ENCODE assay signal across 8 cellular contexts in genomic region chr10:96586419-96587254, GRCh38. TPM values are rescaled to one million over a fixed set of nuclear protein-coding genes. Genes with fewer than 3 reads are reported as not detected.
DNase-seq lines count a peak whose midpoint lies in the region; ATAC-seq and TF ChIP-seq lines count a peak whose summit lies in the region.

TSS of gene TM9SF3 (minus strand) at chr10:96587012. CDS start at chr10:96586835, 177 bp downstream.

- peaks cover 58% of the 10 kb centered on the region for H3K79me2 ChIP-seq in neural progenitor cell (ENCODE audit: low read depth)

- TF ChIP-seq CTCF in foreskin keratinocyte (conservative IDR thresholded peaks at IDR 0.05) (peak; percentile 12), neural progenitor cell (IDR thresholded peaks at IDR 0.05) (no peak)

- ATAC-seq in GM21528 (IDR thresholded peaks at IDR 0.05; ENCODE audit: low FRiP score, unreplicated experiment) (peak; percentile 67), foreskin keratinocyte (peak; percentile 84)

- H3K4me3 ChIP-seq in neural progenitor cell, result peak within 1 kb of the TSS; percentile 81

- peak within 1 kb of the TSS; percentile 99 for H3K27ac Mint-ChIP-seq in neural progenitor cell

- H4K20me1 ChIP-seq in neural progenitor cell (ENCODE audit: low read depth), result peaks cover 46% of the 10 kb centered on the region

- TF ChIP-seq RAD21 in Ishikawa (IDR thresholded peaks at IDR 0.05; ENCODE audit: low read depth), result no peak

- peak; percentile 96 for DNase-seq in DMS53 (lab: John Stamatoyannopoulos, UW)
- peak; percentile 71 to 90 for DNase-seq in SHP77 (lab: John Stamatoyannopoulos, UW)
- peak; percentile 94 for DNase-seq in activated gamma-delta T cell (lab: John Stamatoyannopoulos, UW)
- DNase-seq in foreskin keratinocyte, result peak in 1 of 2 donors; percentile 59
- DNase-seq in neural progenitor cell (ENCODE audit: low spot score), result peak; percentile 96
- DNase-seq in stromal cell of bone marrow (ENCODE audit: low read depth), result peak; percentile 80

- H3K27me3 ChIP-seq in foreskin keratinocyte (no peaks in the 10 kb centered on the region), neural progenitor cell (no peaks in the 10 kb centered on the region)

- peak within 1 kb of the TSS; percentile 93 for H3K4me3 Mint-ChIP-seq in neural progenitor cell

- no peaks in the 10 kb centered on the region for H3K9me3 ChIP-seq in neural progenitor cell (ENCODE audit: low read depth)

- H3K9ac ChIP-seq in neural progenitor cell, result peak within 1 kb of the TSS; percentile 95

- H3K27me3 Mint-ChIP-seq in neural progenitor cell (ENCODE audit: insufficient read depth, low read depth), result no peaks in the 10 kb centered on the region

- TF ChIP-seq EP300 in Ishikawa (IDR thresholded peaks at IDR 0.05; ENCODE audit: borderline replicate concordance), result no peak; the same call in 1 of the 2 replicates

- peaks cover 19% of the 10 kb centered on the region for H3K4me1 Mint-ChIP-seq in neural progenitor cell

- peaks cover 16% of the 10 kb centered on the region for H3F3A ChIP-seq in neural progenitor cell (ENCODE audit: low read depth)

- H3K4me2 ChIP-seq in neural progenitor cell, result peak within 1 kb of the TSS; percentile 96

- H3K36me3 Mint-ChIP-seq in neural progenitor cell, result no peaks in the 10 kb centered on the region

- peak within 1 kb of the TSS; percentile 77 for H2AFZ ChIP-seq in neural progenitor cell (replicated peaks)

- no peaks in the 10 kb centered on the region for H3K9me3 Mint-ChIP-seq in neural progenitor cell

- H3K4me1 ChIP-seq in foreskin keratinocyte (peaks cover 19% of the 10 kb centered on the region), neural progenitor cell (peaks cover 26% of the 10 kb centered on the region)

- H3K36me3 ChIP-seq in neural progenitor cell, result no peaks in the 10 kb centered on the region

- peak within 1 kb of the TSS; percentile 89 for H3K27ac ChIP-seq in foreskin keratinocyte
- peak within 1 kb of the TSS; percentile 97 for H3K27ac ChIP-seq in neural progenitor cell

TF ChIP-seq in Ishikawa, 13 proteins besides CTCF, POLR2A, EP300 and RAD21:
- 0 out of 2 replicates have a peak, but pooled peaks have one; percentile 5 for TF ChIP-seq NFIC (IDR thresholded peaks at IDR 0.05)
- peak; percentile 56 for TF ChIP-seq TAF1 (IDR thresholded peaks at IDR 0.05; ENCODE audit: low read depth)
- TF ChIP-seq YY1 (IDR thresholded peaks at IDR 0.05; ENCODE audit: low read depth), result peak; percentile 53
- no peak for TF ChIP-seq CEBPB (IDR thresholded peaks at IDR 0.05)
- TF ChIP-seq MAX (IDR thresholded peaks at IDR 0.05), result peak; percentile 83
- TF ChIP-seq CREB1 (IDR thresholded peaks at IDR 0.05; ENCODE audit: low read depth), result peak; percentile 68
- no peak for TF ChIP-seq FOXM1 (IDR thresholded peaks at IDR 0.05; ENCODE audit: borderline replicate concordance, low read depth)
- TF ChIP-seq REST (IDR thresholded peaks at IDR 0.05; ENCODE audit: low read depth), result peak; percentile 16; the same call in 1 of the 2 replicates
- TF ChIP-seq EGR1 (IDR thresholded peaks at IDR 0.05), result no peak; the same call in 1 of the 2 replicates
- TF ChIP-seq TEAD4 (IDR thresholded peaks at IDR 0.05), result peak; percentile 34; the same call in 1 of the 2 replicates
- TF ChIP-seq USF1 (IDR thresholded peaks at IDR 0.05), result no peak; the same call in 1 of the 2 replicates
- TF ChIP-seq ZBTB7A (IDR thresholded peaks at IDR 0.05; ENCODE audit: low read depth), result peak; percentile 95; the same call in 1 of the 2 replicates
- no peak for TF ChIP-seq TCF12 (IDR thresholded peaks at IDR 0.05; ENCODE audit: low read depth)

RNA-seq across cellular contexts. Expression of gene TM9SF3, which starts in this region (rescaled TPM):
- total RNA-seq in foreskin keratinocyte (90.0 and 90.9 TPM in 2 replicates), neural progenitor cell (ENCODE audit: low replicate concordance) (73.1 and 122 TPM in 2 replicates)
- 28.3 and 34.2 TPM in 2 replicates for polyA plus RNA-seq in foreskin keratinocyte
